ENCODE assay signal across 8 cellular contexts in the genomic region with DNA sequence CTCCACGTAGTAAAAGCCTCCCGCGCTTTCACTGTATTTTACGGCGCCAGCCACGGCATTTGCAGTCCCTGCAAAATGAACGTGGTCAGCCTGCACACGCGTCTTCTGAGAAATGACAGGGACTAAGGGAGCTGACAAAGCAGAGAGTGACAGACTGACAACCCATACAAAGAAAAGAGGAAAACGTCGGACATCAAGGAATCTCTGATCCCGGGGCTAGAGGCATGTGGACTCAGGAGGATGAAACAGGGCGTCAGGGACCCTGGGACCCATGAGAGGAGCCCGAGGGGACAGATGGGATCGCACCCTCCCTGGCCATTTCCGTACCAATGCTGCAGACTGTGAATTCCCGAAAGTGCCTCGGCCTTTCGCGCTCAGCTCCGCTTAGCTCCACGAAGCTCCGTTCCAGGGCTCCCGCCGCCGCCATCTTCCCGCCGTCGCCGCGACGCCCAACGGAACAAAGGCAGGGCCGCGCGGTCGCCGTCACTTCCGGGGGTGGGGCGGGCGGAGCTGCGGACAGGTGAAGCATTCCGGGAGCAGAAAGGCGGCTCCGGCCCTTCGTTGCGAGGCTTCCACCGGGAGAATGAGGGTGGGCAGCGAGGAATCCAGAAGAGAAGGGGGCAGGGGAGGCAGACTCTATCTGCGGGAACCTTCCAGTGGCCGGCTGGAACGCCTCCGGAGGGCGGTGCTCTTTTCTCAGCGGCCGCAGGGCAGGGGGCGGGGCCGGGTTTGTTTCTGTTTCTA. TPM values are rescaled to one million over a fixed set of nuclear protein-coding genes. Genes with fewer than 3 reads are reported as not detected.
DNase-seq lines count a peak whose midpoint lies in the region; ATAC-seq and TF ChIP-seq lines count a peak whose summit lies in the region.

A gene with protein sequence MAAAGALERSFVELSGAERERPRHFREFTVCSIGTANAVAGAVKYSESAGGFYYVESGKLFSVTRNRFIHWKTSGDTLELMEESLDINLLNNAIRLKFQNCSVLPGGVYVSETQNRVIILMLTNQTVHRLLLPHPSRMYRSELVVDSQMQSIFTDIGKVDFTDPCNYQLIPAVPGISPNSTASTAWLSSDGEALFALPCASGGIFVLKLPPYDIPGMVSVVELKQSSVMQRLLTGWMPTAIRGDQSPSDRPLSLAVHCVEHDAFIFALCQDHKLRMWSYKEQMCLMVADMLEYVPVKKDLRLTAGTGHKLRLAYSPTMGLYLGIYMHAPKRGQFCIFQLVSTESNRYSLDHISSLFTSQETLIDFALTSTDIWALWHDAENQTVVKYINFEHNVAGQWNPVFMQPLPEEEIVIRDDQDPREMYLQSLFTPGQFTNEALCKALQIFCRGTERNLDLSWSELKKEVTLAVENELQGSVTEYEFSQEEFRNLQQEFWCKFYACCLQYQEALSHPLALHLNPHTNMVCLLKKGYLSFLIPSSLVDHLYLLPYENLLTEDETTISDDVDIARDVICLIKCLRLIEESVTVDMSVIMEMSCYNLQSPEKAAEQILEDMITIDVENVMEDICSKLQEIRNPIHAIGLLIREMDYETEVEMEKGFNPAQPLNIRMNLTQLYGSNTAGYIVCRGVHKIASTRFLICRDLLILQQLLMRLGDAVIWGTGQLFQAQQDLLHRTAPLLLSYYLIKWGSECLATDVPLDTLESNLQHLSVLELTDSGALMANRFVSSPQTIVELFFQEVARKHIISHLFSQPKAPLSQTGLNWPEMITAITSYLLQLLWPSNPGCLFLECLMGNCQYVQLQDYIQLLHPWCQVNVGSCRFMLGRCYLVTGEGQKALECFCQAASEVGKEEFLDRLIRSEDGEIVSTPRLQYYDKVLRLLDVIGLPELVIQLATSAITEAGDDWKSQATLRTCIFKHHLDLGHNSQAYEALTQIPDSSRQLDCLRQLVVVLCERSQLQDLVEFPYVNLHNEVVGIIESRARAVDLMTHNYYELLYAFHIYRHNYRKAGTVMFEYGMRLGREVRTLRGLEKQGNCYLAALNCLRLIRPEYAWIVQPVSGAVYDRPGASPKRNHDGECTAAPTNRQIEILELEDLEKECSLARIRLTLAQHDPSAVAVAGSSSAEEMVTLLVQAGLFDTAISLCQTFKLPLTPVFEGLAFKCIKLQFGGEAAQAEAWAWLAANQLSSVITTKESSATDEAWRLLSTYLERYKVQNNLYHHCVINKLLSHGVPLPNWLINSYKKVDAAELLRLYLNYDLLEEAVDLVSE (N-terminal part only) (minus strand): TSS at position 459 of the 744 bp plus-strand sequence. CDS start 32 bp downstream, at position 427.

- DNase-seq in ELR (ENCODE audit: low read depth) (peak; percentile 78), GOT3 (lab: John Stamatoyannopoulos, UW) (peak; percentile 37), LNCaP clone FGC (ENCODE audit: low read depth) (no peak), SK-N-DZ (ENCODE audit: low spot score) (peak; percentile 63)
- peak; percentile 92 for DNase-seq in activated naive CD4-positive, alpha-beta T cell treated with Interleukin-2 at 50 U/mL for 16 hours

- H3K4me3 ChIP-seq in LNCaP clone FGC (ENCODE audit: low read depth, low read length) = peak within 1 kb of the TSS; percentile 99
- peak within 1 kb of the TSS; percentile 87 to 91 for H3K4me3 ChIP-seq in gastroesophageal sphincter
- peak within 1 kb of the TSS; percentile 90 for H3K4me3 ChIP-seq in neuron (ENCODE audit: low read length)
- H3K4me3 ChIP-seq in subcutaneous abdominal adipose tissue (ENCODE audit: low read depth in 1 of 5, low read length in 5 of 5) = peak within 1 kb of the TSS; percentile 83 to 100 (median 92)

- no peak for TF ChIP-seq CTCF in LNCaP clone FGC (IDR thresholded peaks at IDR 0.05; ENCODE audit: control insufficient read depth, extremely low read depth, insufficient read depth)
- TF ChIP-seq CTCF in gastroesophageal sphincter (IDR thresholded peaks at IDR 0.05) = peak in 1 of 4 experiments; percentile 32

- H3K9me3 ChIP-seq in gastroesophageal sphincter (no peaks in the 10 kb centered on the region), neuron (ENCODE audit: low read length) (no peaks in the 10 kb centered on the region), subcutaneous abdominal adipose tissue (ENCODE audit: control insufficient read depth in 5 of 5, low read length in 5 of 5) (no peaks in the 10 kb centered on the region)

- ATAC-seq in gastroesophageal sphincter = peak; percentile 91

- peak; percentile 54 to 77 for TF ChIP-seq POLR2A in gastroesophageal sphincter (IDR thresholded peaks at IDR 0.05)

- peak within 1 kb of the TSS; percentile 53 for H2AFZ ChIP-seq in neuron (ENCODE audit: low read depth, low read length)

- peak within 1 kb of the TSS; percentile 72 to 94 (median 92) for H3K27ac ChIP-seq in gastroesophageal sphincter
- H3K27ac ChIP-seq in subcutaneous abdominal adipose tissue (ENCODE audit: low read depth, low read length) = peak within 1 kb of the TSS; percentile 80

- H3K36me3 ChIP-seq in gastroesophageal sphincter (peaks cover 0 to 21% of the 10 kb centered on the region in 2 donors), neuron (ENCODE audit: insufficient read depth, low read length) (peaks cover 36% of the 10 kb centered on the region), subcutaneous abdominal adipose tissue (ENCODE audit: control insufficient read depth in 5 of 5, insufficient read depth in 5 of 5, low read length in 5 of 5) (peaks cover 1 to 17% (median 2%) of the 10 kb centered on the region in 5 donors)

- H3K27me3 ChIP-seq in gastroesophageal sphincter (no peaks in the 10 kb centered on the region), neuron (ENCODE audit: insufficient read depth, low read length) (no peaks in the 10 kb centered on the region), subcutaneous abdominal adipose tissue (ENCODE audit: control insufficient read depth in 5 of 5, insufficient read depth in 4 of 5, low read length in 5 of 5) (no peaks in the 10 kb centered on the region)

- WGBS in gastroesophageal sphincter (ENCODE audit: low coverage in 1 of 2), 2 donors = 0 to 2% methylated on average over 8 to 14 of the region's 58 CpGs

- H3K4me1 ChIP-seq in gastroesophageal sphincter (peaks cover 0 to 44% (median 9%) of the 10 kb centered on the region in 3 donors), neuron (ENCODE audit: insufficient read depth, low read length) (peaks cover 21% of the 10 kb centered on the region), subcutaneous abdominal adipose tissue (ENCODE audit: control insufficient read depth in 5 of 5, insufficient read depth in 5 of 5, low read length in 5 of 5) (peaks cover 1 to 30% (median 21%) of the 10 kb centered on the region in 5 donors)

- H3K9ac ChIP-seq in subcutaneous abdominal adipose tissue (ENCODE audit: low read length in 5 of 5) = peak within 1 kb of the TSS; percentile 86 to 95 (median 90)

- TF ChIP-seq EP300 in gastroesophageal sphincter (IDR thresholded peaks at IDR 0.05) = no peak

RNA-seq across cellular contexts. Expression of the gene that starts here (rescaled TPM):
- 41.7 and 42.0 TPM in 2 replicates for polyA plus RNA-seq in SK-N-DZ (2014; cell fraction: cytosol; rRNA removed)
- 59.1 and 70.3 TPM in 2 replicates for polyA plus RNA-seq in SK-N-DZ (2014; cell fraction: nucleus; rRNA removed)
- 10 to 100 TPM; 15.7 to 34.2 (median 22.9) TPM for total RNA-seq in gastroesophageal sphincter
